ENCODE assay signal across 12 cellular contexts in the genomic region with DNA sequence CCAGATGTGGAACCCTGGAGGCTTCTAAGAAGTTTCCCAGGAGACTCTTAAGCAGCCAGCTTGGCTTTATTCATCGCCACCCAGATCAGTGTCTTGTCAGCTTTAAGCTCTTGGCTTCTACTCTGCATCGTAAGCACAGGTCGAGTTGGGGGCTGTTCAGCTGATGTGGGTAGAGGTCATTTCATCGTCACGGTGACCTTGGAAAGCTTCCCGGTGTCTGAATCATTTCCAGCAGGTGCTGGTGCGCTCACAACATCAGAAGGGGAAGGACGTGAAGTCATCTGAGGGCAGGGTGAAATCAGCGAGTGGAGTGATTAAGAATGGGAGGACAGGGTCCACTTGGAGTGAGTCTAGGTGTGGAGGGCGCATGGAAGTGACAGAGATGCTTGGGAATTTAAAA.
DNase-seq lines count a peak whose midpoint lies in the region; ATAC-seq and TF ChIP-seq lines count a peak whose summit lies in the region.
"Had no signal": no experiment of that assay in that cellular context is flagged by ENCODE, and none has a peak within 500 bp of the region (broad histone marks: within the 10 kb centered on the region; RNA-seq: fewer than 3 reads in every experiment).

No MANE protein-coding gene starts in this region.

- in situ Hi-C loops in gastrocnemius medialis (cut with MboI; ENCODE audit: low sequenced_read_pairs in 4 of 4) = loop anchor here in 1 of 4 donors (25.0 kb wide), 1 partner anchor 943 kb away; a partner anchor contains a TSS

- peaks cover 5 to 10% of the 10 kb centered on the region in 2 donors for H3K4me1 ChIP-seq in gastrocnemius medialis

- H3K27ac ChIP-seq in gastrocnemius medialis = peak overlapping the region in 3 of 4 donors; percentile 24 to 44 (median 35)

- no peak overlapping the region for H3K4me3 ChIP-seq in gastrocnemius medialis
- H3K4me3 ChIP-seq: coronary artery, spleen had no signal

- no peak for TF ChIP-seq CTCF in gastrocnemius medialis (IDR thresholded peaks at IDR 0.05 in 4 of 5, conservative IDR thresholded peaks at IDR 0.05 in 1 of 5)

- TF ChIP-seq POLR2A in gastrocnemius medialis (IDR thresholded peaks at IDR 0.05) = no peak

- intact Hi-C loops in gastrocnemius medialis (cut with DNase I; ENCODE audit: low total_unique reads) = no loop called here

- ATAC-seq in gastrocnemius medialis (no peak), HG03108 (IDR thresholded peaks at IDR 0.05; ENCODE audit: unreplicated experiment) (no peak), HG02623 (IDR thresholded peaks at IDR 0.05; ENCODE audit: unreplicated experiment) (no peak)

- no peaks in the 10 kb centered on the region for H3K9me3 ChIP-seq in gastrocnemius medialis
- H3K9me3 ChIP-seq: spleen had no signal

- peak; percentile 53 for DNase-seq in HT1080 (ENCODE audit: low read depth)
- peak; percentile 58 for DNase-seq in brain pericyte (ENCODE audit: low read depth, low spot score)
- DNase-seq in glomerular endothelial cell (ENCODE audit: extremely low read depth, low read depth, low spot score) = peak; percentile 95
- DNase-seq in gastrocnemius medialis = no peak
- no peak for DNase-seq in GM03348 (ENCODE audit: low spot score)
- DNase-seq: activated CD8-positive, alpha-beta memory T cell treated with anti-CD3 and anti-CD28 coated beads, Interleukin-2, amount 50 U/mL, for 4 hours; activated naive CD4-positive, alpha-beta T cell treated with anti-CD3 and anti-CD28 coated beads, Interleukin-2, amount 10 ng/mL, durations not matched to agents 7 days and 5 days; CD4-positive, CD25-positive, alpha-beta regulatory T cell; spleen had no signal

- H3K36me3 ChIP-seq in gastrocnemius medialis = no peaks in the 10 kb centered on the region
- H3K36me3 ChIP-seq: spleen had no signal

- H3K27me3 ChIP-seq in gastrocnemius medialis = no peaks in the 10 kb centered on the region
- H3K27me3 ChIP-seq: spleen had no signal

Comparison
In these comparisons a context has a peak if more than half of its experiments do, and no peak if none do; other contexts are left out.
1. DNase-seq: peak in HT1080 (single experiment), brain pericyte (single experiment) and glomerular endothelial cell (single experiment); none in gastrocnemius medialis (0 of 2) and GM03348 (single experiment).